28 cellular contexts compared by ENCODE assay signal in the genomic region with DNA sequence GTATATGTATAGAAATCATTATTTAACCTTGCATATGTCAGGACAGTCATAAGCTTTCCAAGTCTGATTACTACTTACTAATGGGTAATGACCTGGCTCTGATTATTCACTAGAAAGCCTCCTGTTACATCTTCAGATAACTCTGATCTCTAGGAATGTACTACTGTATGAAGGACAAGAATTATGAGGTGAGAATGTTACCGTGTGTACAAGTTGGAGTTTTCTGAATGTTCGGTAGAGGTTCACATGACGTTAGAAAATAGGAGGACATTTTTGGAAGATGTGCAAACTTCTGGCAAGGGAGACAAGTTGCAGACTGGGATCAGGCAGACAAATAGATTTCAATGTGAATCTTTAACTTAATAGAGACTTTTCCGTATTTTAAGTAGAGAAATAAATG.
"Had no signal": no experiment of that assay in that cellular context is flagged by ENCODE, and none has a peak within 500 bp of the region (broad histone marks: within the 10 kb centered on the region; RNA-seq: fewer than 3 reads in every experiment).

No MANE protein-coding gene starts in this region.

- H3K9me3 Mint-ChIP-seq: activated CD4-positive, alpha-beta T cell treated with anti-CD3 and anti-CD28 coated beads, Interleukin-2, amount 10 ng/mL, durations not matched to agents 24 days and 14 days had no signal

- ATAC-seq: activated CD4-positive, alpha-beta T cell treated with anti-CD3 and anti-CD28 coated beads for 36 hours; activated naive CD4-positive, alpha-beta T cell treated with anti-CD3 and anti-CD28 coated beads, Interleukin-2, amount 50 U/mL, for 72 hours; activated T-cell treated with anti-CD3 and anti-CD28 coated beads, Interleukin-2, amount 50 U/mL, for 72 hours; heart left ventricle had no signal

- H3K36me3 Mint-ChIP-seq: activated naive CD4-positive, alpha-beta T cell treated with anti-CD3 and anti-CD28 coated beads, Interleukin-2, amount 10 ng/mL, durations not matched to agents 7 days and 5 days; activated naive CD8-positive, alpha-beta T cell treated with anti-CD3 and anti-CD28 coated beads, Interleukin-2, amount 10 ng/mL, durations not matched to agents 7 days and 5 days had no signal

- H3K4me3 ChIP-seq: coronary artery, dorsolateral prefrontal cortex, esophagus muscularis mucosa, heart left ventricle had no signal

- H3K27ac ChIP-seq: brain microvascular endothelial cell, coronary artery, dorsolateral prefrontal cortex, heart left ventricle had no signal

- H3K4me3 Mint-ChIP-seq: activated CD4-positive, alpha-beta memory T cell treated with anti-CD3 and anti-CD28 coated beads, Interleukin-2, amount 10 ng/mL, durations not matched to agents 7 days and 5 days; activated CD4-positive, alpha-beta T cell treated with anti-CD3 and anti-CD28 coated beads for 36 hours; activated CD4-positive, alpha-beta T cell treated with anti-CD3 and anti-CD28 coated beads, Interleukin-2, amount 10 ng/mL, durations not matched to agents 24 days and 14 days; activated naive CD4-positive, alpha-beta T cell treated with anti-CD3 and anti-CD28 coated beads, Interleukin-2, amount 10 ng/mL, durations not matched to agents 7 days and 5 days; activated naive CD8-positive, alpha-beta T cell treated with anti-CD3 and anti-CD28 coated beads, Interleukin-2, amount 10 ng/mL, durations not matched to agents 7 days and 5 days; activated T-cell treated with anti-CD3 and anti-CD28 coated beads, Interleukin-2, amount 50 U/mL, for 24 hours; activated T-cell treated with anti-CD3 and anti-CD28 coated beads, Interleukin-2, amount 50 U/mL, for 72 hours; central memory CD8-positive, alpha-beta T cell; dendritic cell treated with granulocyte-macrophage colony-stimulating factor and Interleukin-4, amounts not matched to agents 40 ng/mL and 50 ng/mL, for 4 days; endodermal cell had no signal

- H3K27ac Mint-ChIP-seq: activated CD4-positive, alpha-beta memory T cell treated with anti-CD3 and anti-CD28 coated beads, Interleukin-2, amount 10 ng/mL, durations not matched to agents 7 days and 5 days; activated CD4-positive, alpha-beta T cell treated with anti-CD3 and anti-CD28 coated beads for 36 hours; activated CD4-positive, alpha-beta T cell treated with anti-CD3 and anti-CD28 coated beads, Interleukin-2, amount 10 ng/mL, durations not matched to agents 24 days and 14 days; activated naive CD4-positive, alpha-beta T cell treated with anti-CD3 and anti-CD28 coated beads, Interleukin-2, amount 10 ng/mL, durations not matched to agents 7 days and 5 days; activated naive CD4-positive, alpha-beta T cell treated with anti-CD3 and anti-CD28 coated beads, Interleukin-2, amount 50 U/mL, for 72 hours; activated naive CD8-positive, alpha-beta T cell treated with anti-CD3 and anti-CD28 coated beads, Interleukin-2, amount 10 ng/mL, durations not matched to agents 7 days and 5 days; activated T-cell treated with anti-CD3 and anti-CD28 coated beads, Interleukin-2, amount 50 U/mL, for 24 hours; activated T-cell treated with anti-CD3 and anti-CD28 coated beads, Interleukin-2, amount 50 U/mL, for 72 hours; dendritic cell treated with granulocyte-macrophage colony-stimulating factor and Interleukin-4, amounts not matched to agents 40 ng/mL and 50 ng/mL, for 4 days; endodermal cell had no signal

- DNase-seq: activated CD4-positive, alpha-beta memory T cell treated with anti-CD3 and anti-CD28 coated beads, Interleukin-2, amount 10 ng/mL, durations not matched to agents 7 days and 5 days; activated CD4-positive, alpha-beta T cell treated with anti-CD3 and anti-CD28 coated beads for 36 hours; activated CD4-positive, alpha-beta T cell treated with anti-CD3 and anti-CD28 coated beads, Interleukin-2, amount 10 ng/mL, durations not matched to agents 24 days and 14 days; activated CD4-positive, CD25-positive, alpha-beta regulatory T cell; activated CD4-positive, CD25-positive, alpha-beta regulatory T cell treated with anti-CD3 and anti-CD28 coated beads, Interleukin-2, amount 50 U/mL, for 72 hours; activated CD8-positive, alpha-beta memory T cell treated with anti-CD3 and anti-CD28 coated beads, Interleukin-2, amount 50 U/mL, for 48 hours; activated gamma-delta T cell; activated naive CD4-positive, alpha-beta T cell; activated naive CD4-positive, alpha-beta T cell treated with anti-CD3 and anti-CD28 coated beads, Interleukin-2, amount 10 ng/mL, durations not matched to agents 7 days and 5 days; activated naive CD8-positive, alpha-beta T cell treated with anti-CD3 and anti-CD28 coated beads, Interleukin-2, amount 10 ng/mL, durations not matched to agents 7 days and 5 days; activated T-cell treated with anti-CD3 and anti-CD28 coated beads for 4 hours; activated T-cell treated with anti-CD3 and anti-CD28 coated beads, Interleukin-2, amount 50 U/mL, for 24 hours; activated T-cell treated with anti-CD3 and anti-CD28 coated beads, Interleukin-2, amount 50 U/mL, for 72 hours; amniotic stem cell; anterior cingulate cortex; brain microvascular endothelial cell; dorsolateral prefrontal cortex; effector memory CD4-positive, alpha-beta T cell; endodermal cell; erythroblast; glutamatergic neuron; heart left ventricle; T-helper 2 cell had no signal

- H3K9me3 ChIP-seq: esophagus muscularis mucosa had no signal

- H3K27me3 ChIP-seq: brain microvascular endothelial cell, dorsolateral prefrontal cortex, esophagus muscularis mucosa, heart left ventricle had no signal

- H3K4me1 Mint-ChIP-seq: activated CD4-positive, alpha-beta memory T cell treated with anti-CD3 and anti-CD28 coated beads, Interleukin-2, amount 10 ng/mL, durations not matched to agents 7 days and 5 days; activated CD4-positive, alpha-beta T cell treated with anti-CD3 and anti-CD28 coated beads for 36 hours; activated CD4-positive, alpha-beta T cell treated with anti-CD3 and anti-CD28 coated beads, Interleukin-2, amount 10 ng/mL, durations not matched to agents 24 days and 14 days; activated naive CD4-positive, alpha-beta T cell treated with anti-CD3 and anti-CD28 coated beads, Interleukin-2, amount 10 ng/mL, durations not matched to agents 7 days and 5 days; activated naive CD8-positive, alpha-beta T cell treated with anti-CD3 and anti-CD28 coated beads, Interleukin-2, amount 10 ng/mL, durations not matched to agents 7 days and 5 days; central memory CD8-positive, alpha-beta T cell; endodermal cell had no signal

- H3K27me3 Mint-ChIP-seq: activated CD4-positive, alpha-beta memory T cell treated with anti-CD3 and anti-CD28 coated beads, Interleukin-2, amount 10 ng/mL, durations not matched to agents 7 days and 5 days; activated CD4-positive, alpha-beta T cell treated with anti-CD3 and anti-CD28 coated beads for 36 hours; activated CD4-positive, alpha-beta T cell treated with anti-CD3 and anti-CD28 coated beads, Interleukin-2, amount 10 ng/mL, durations not matched to agents 24 days and 14 days; activated naive CD4-positive, alpha-beta T cell treated with anti-CD3 and anti-CD28 coated beads, Interleukin-2, amount 10 ng/mL, durations not matched to agents 7 days and 5 days; activated naive CD8-positive, alpha-beta T cell treated with anti-CD3 and anti-CD28 coated beads, Interleukin-2, amount 10 ng/mL, durations not matched to agents 7 days and 5 days; activated T-cell treated with anti-CD3 and anti-CD28 coated beads, Interleukin-2, amount 50 U/mL, for 24 hours; central memory CD8-positive, alpha-beta T cell; dendritic cell treated with granulocyte-macrophage colony-stimulating factor and Interleukin-4, amounts not matched to agents 40 ng/mL and 50 ng/mL, for 4 days had no signal
